In the genomic region with DNA sequence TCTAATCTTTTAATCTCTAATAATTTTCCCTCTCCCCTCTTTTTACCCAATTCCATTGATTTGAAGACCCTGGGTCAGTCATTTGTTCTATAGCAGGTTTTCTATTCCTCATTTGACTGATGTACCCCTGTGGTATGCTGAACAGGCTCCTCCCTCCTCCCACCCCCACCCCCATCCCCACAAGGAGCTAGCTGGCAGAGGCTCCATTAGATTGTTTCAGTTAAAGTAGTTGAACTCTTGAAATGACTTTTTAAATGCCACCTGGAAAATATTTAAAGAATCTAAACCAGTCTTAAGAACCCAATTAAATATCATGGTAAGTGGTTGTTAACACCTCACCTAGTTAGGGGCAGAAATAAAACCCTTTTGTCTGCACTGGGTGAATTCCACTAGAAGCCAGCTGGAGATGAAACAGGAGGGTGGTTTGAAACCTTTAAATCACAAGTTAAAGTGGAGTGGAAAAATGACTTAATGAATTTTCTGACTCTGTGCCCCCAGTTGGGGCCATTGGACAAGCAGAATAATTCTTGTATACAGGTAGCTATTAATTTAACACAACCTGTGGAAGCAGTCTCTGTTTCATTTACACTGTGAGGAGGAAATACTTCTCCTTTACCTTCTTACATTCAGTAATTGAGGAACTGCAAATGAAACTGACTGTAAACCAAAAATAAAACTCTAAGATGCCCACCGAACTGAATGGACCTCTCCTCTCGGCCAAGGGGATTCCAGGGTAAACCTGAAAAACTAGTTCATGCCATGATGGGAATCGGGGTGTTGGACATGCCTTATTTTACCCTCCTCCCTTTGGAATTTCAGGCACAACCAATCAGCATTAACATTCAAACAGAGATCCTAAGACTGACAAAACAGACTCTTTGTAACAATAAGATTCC, we compare ENCODE assay signal across 13 cellular contexts. TPM values are rescaled to one million over a fixed set of nuclear protein-coding genes. Genes with fewer than 3 reads are reported as not detected.
DNase-seq lines count a peak whose midpoint lies in the region; ATAC-seq and TF ChIP-seq lines count a peak whose summit lies in the region.
"Had no signal": no experiment of that assay in that cellular context is flagged by ENCODE, and none has a peak within 500 bp of the region (broad histone marks: within the 10 kb centered on the region; RNA-seq: fewer than 3 reads in every experiment).

No MANE protein-coding gene starts in this region.

- H3K27ac ChIP-seq in left lung = no peak overlapping the region

- CTCF ChIA-PET in activated naive CD4-positive, alpha-beta T cell treated with anti-CD3 and anti-CD28 coated beads, Interleukin-2, amount 10 ng/mL, durations not matched to agents 7 days and 5 days (lab: Charles Lee) = no interaction called here

- no peaks in the 10 kb centered on the region for H3K9me3 Mint-ChIP-seq in activated naive CD4-positive, alpha-beta T cell treated with anti-CD3 and anti-CD28 coated beads, Interleukin-2, amount 10 ng/mL, durations not matched to agents 7 days and 5 days
- H3K9me3 Mint-ChIP-seq: activated T-helper 2 cell treated with anti-CD3 and anti-CD28 coated beads, Interferon-gamma antibody, Interleukin-2, Interleukin-4, amounts not matched to agents 10 μg/mL and 5 μg/mL and 100 μg/mL, durations not matched to agents 14 hours and 24 hours and 36 hours; CD8-positive, alpha-beta T cell had no signal

- H3K4me3 ChIP-seq in left lung = no peak overlapping the region

- no peaks in the 10 kb centered on the region for H3K36me3 Mint-ChIP-seq in activated naive CD4-positive, alpha-beta T cell treated with anti-CD3 and anti-CD28 coated beads, Interleukin-2, amount 10 ng/mL, durations not matched to agents 7 days and 5 days
- H3K36me3 Mint-ChIP-seq: CD8-positive, alpha-beta T cell had no signal

- intact Hi-C loops in left lung (cut with DNase I) = no loop called here

- no peaks in the 10 kb centered on the region for H3K4me1 Mint-ChIP-seq in activated naive CD4-positive, alpha-beta T cell treated with anti-CD3 and anti-CD28 coated beads, Interleukin-2, amount 10 ng/mL, durations not matched to agents 7 days and 5 days

- H3K9me3 ChIP-seq in left lung = no peaks in the 10 kb centered on the region

- peak; percentile 77 for ATAC-seq in GM18861 (IDR thresholded peaks at IDR 0.05; ENCODE audit: unreplicated experiment)
- ATAC-seq in GM21717 (IDR thresholded peaks at IDR 0.05; ENCODE audit: unreplicated experiment) = peak; percentile 74
- ATAC-seq in HG03521 (IDR thresholded peaks at IDR 0.05; ENCODE audit: unreplicated experiment) = peak; percentile 46
- ATAC-seq in left lung = peak; percentile 76
- no peak for ATAC-seq in GM19328 (IDR thresholded peaks at IDR 0.05; ENCODE audit: unreplicated experiment)
- ATAC-seq: CD8-positive, alpha-beta T cell; Right ventricle myocardium inferior had no signal

- no peak for TF ChIP-seq CTCF in left lung (IDR thresholded peaks at IDR 0.05)

- peaks cover 24% of the 10 kb centered on the region for H3K27me3 Mint-ChIP-seq in activated naive CD4-positive, alpha-beta T cell treated with anti-CD3 and anti-CD28 coated beads, Interleukin-2, amount 10 ng/mL, durations not matched to agents 7 days and 5 days

- no peaks in the 10 kb centered on the region for H3K36me3 ChIP-seq in left lung

- no peaks in the 10 kb centered on the region for H3K4me1 ChIP-seq in left lung

- H3K4me3 Mint-ChIP-seq in activated naive CD4-positive, alpha-beta T cell treated with anti-CD3 and anti-CD28 coated beads, Interleukin-2, amount 10 ng/mL, durations not matched to agents 7 days and 5 days = no peak overlapping the region
- H3K4me3 Mint-ChIP-seq: CD8-positive, alpha-beta T cell had no signal

- H3K27me3 ChIP-seq in left lung = no peaks in the 10 kb centered on the region

- DNase-seq in left lung = no peak
- DNase-seq in DMS53 (lab: John Stamatoyannopoulos, UW) = no peak
- DNase-seq in NK-92 (lab: John Stamatoyannopoulos, UW; ENCODE audit: unreplicated experiment) = no peak
- no peak for DNase-seq in activated naive CD4-positive, alpha-beta T cell treated with anti-CD3 and anti-CD28 coated beads, Interleukin-2, amount 10 ng/mL, durations not matched to agents 7 days and 5 days
- DNase-seq: CD8-positive, alpha-beta T cell; central memory CD4-positive, alpha-beta T cell; nucleus accumbens had no signal

- H3K27ac Mint-ChIP-seq in activated naive CD4-positive, alpha-beta T cell treated with anti-CD3 and anti-CD28 coated beads, Interleukin-2, amount 10 ng/mL, durations not matched to agents 7 days and 5 days = no peak overlapping the region
- H3K27ac Mint-ChIP-seq: activated T-helper 2 cell treated with anti-CD3 and anti-CD28 coated beads, Interferon-gamma antibody, Interleukin-2, Interleukin-4, amounts not matched to agents 10 μg/mL and 5 μg/mL and 100 μg/mL, durations not matched to agents 14 hours and 24 hours and 36 hours; CD8-positive, alpha-beta T cell had no signal

RNA-seq across cellular contexts. Expression of a gene that starts 30.7 kb away (rescaled TPM):
- total RNA-seq in left lung = 10 to 100 TPM; 22.2 to 27.0 TPM

RNA-seq across cellular contexts. Expression of a gene that starts 37.5 kb away (rescaled TPM):
- 10 to 100 TPM; 76.0 to 87.2 TPM for total RNA-seq in left lung
